In the genomic region with DNA sequence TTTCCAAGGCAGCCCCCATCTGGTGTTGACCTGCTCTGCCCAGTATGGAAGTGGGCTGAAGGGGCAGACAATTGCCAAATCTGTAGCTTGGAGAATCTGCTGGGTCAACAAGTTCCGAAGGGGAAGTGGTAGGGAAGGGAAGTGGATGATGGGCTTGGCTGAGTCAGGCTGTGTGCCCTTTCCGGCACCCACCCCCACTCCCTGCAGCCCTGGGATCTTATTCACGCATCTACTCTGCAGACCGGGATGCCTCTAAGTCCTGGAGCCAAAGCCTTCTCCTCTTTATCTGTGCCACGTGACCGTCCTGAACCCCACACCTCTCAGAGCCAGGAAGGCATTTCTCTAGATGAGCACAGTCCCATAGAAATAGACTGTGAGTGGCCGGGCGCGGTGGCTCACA, we compare ENCODE assay signal across 17 cellular contexts. TPM values are rescaled to one million over a fixed set of nuclear protein-coding genes. Genes with fewer than 3 reads are reported as not detected.
DNase-seq lines count a peak whose midpoint lies in the region; ATAC-seq, FAIRE-seq and TF ChIP-seq lines count a peak whose summit lies in the region.
"Had no signal": no experiment of that assay in that cellular context is flagged by ENCODE, and none has a peak within 500 bp of the region (broad histone marks: within the 10 kb centered on the region; RNA-seq: fewer than 3 reads in every experiment).

No MANE protein-coding gene starts in this region.

- no peak overlapping the region for H3K4me3 Mint-ChIP-seq in natural killer cell
- H3K4me3 Mint-ChIP-seq in natural killer cell treated with Interleukin-12 subunit alpha and Interleukin-12 subunit beta and Interleukin-15 and Interleukin-18, amount 100 ng/mL, for 72 hours = no peak overlapping the region
- H3K4me3 Mint-ChIP-seq: nephron progenitor cell; stimulated activated memory B cell treated with anti-CD40 and anti-IgM and Interleukin-4, amounts not matched to agents 10 μg/mL and 1 μg/mL and 100 μg/mL, for 72 hours had no signal

- no peak overlapping the region for H3K23ac ChIP-seq in H1 (ENCODE audit: insufficient read length)
- no peak overlapping the region for H3K23ac ChIP-seq in mesenchymal stem cell (ENCODE audit: low read length in 2 of 2)

- TF ChIP-seq CTCF in natural killer cell (IDR thresholded peaks at IDR 0.05) = no peak
- TF ChIP-seq CTCF in H1 (IDR thresholded peaks at IDR 0.05; ENCODE audit: control extremely low read depth in 1 of 3, insufficient read depth in 1 of 3, low read depth in 1 of 3, low read length in 3 of 3) = no peak

- H3K79me2 ChIP-seq in H1 (ENCODE audit: control insufficient read depth in 1 of 2, insufficient read depth in 2 of 2, low read length in 2 of 2) = no peaks in the 10 kb centered on the region

- H4K20me1 ChIP-seq in H1 (replicated peaks in 1 of 2; ENCODE audit: control insufficient read depth in 1 of 2, insufficient read depth in 2 of 2, low read length in 2 of 2) = no peaks in the 10 kb centered on the region

- no peak for TF ChIP-seq EP300 in H1 (IDR thresholded peaks at IDR 0.05; ENCODE audit: borderline replicate concordance in 1 of 2, low read depth in 2 of 2, low read length in 2 of 2)

- H3K4me3 ChIP-seq in H1 (ENCODE audit: extremely low read depth in 1 of 4, insufficient read depth in 2 of 4, low read depth in 3 of 4, low read length in 4 of 4) (no peak overlapping the region), mesenchymal stem cell (ENCODE audit: insufficient read depth in 1 of 2, low read depth in 1 of 2, low read length in 2 of 2) (no peak overlapping the region)
- H3K4me3 ChIP-seq: ascending aorta had no signal

- CTCF ChIA-PET in H1 (lab: Charles Lee; ENCODE audit: partially characterized antibody) = interaction anchor here (1.0 to 3.3 kb wide), 6 partner anchors 10 to 112 kb away, joined by 3 to 23 read pairs (median 3); no protein-coding TSS in a partner anchor

- H3K27ac ChIP-seq in H1 (ENCODE audit: low read depth, low read length) (no peak overlapping the region), mesenchymal stem cell (ENCODE audit: low read length, poor library complexity, severe bottlenecking) (no peak overlapping the region)

- 82% methylated on average over 9 of the region's 9 CpGs; no CpG with 5 or more reads in 1 of the 2 experiments for WGBS in H1 (ENCODE audit: extremely low coverage in 1 of 2, insufficient coverage in 1 of 2, insufficient read length in 1 of 2, insufficient replicate concordance in 2 of 2, low coverage in 1 of 2, low lambda C conversion rate in 2 of 2, missing lambda C conversion rate in 1 of 2), 2 experiments
- WGBS in mesenchymal stem cell = 69% methylated on average over 8 of the region's 9 CpGs

- no peak overlapping the region for H2BK120ac ChIP-seq in H1 (replicated peaks; ENCODE audit: low read depth, low read length)
- H2BK120ac ChIP-seq in mesenchymal stem cell (ENCODE audit: low read depth, low read length) = no peak overlapping the region

- intact Hi-C loops in natural killer cell (cut with micrococcal nuclease) = no loop called here

- H3K36me3 ChIP-seq in H1 (ENCODE audit: control insufficient read depth in 2 of 4, insufficient read depth in 4 of 4, low read length in 3 of 4) = no peaks in the 10 kb centered on the region
- no peaks in the 10 kb centered on the region for H3K36me3 ChIP-seq in mesenchymal stem cell (ENCODE audit: control insufficient read depth in 1 of 2, insufficient read depth in 2 of 2, low read depth in 1 of 2, low read length in 2 of 2)

- H3K4ac ChIP-seq in H1 (replicated peaks; ENCODE audit: insufficient read length, low read depth, low read length) (no peak overlapping the region), mesenchymal stem cell (ENCODE audit: low read depth in 1 of 2, low read length in 2 of 2) (no peak overlapping the region)

- peaks cover 0 to 17% of the 10 kb centered on the region in 2 donors for H3K27me3 Mint-ChIP-seq in natural killer cell (ENCODE audit: low read depth in 2 of 2)
- peaks cover 7 to 22% of the 10 kb centered on the region in 2 donors for H3K27me3 Mint-ChIP-seq in natural killer cell treated with Interleukin-12 subunit alpha and Interleukin-12 subunit beta and Interleukin-15 and Interleukin-18, amount 100 ng/mL, for 72 hours

- no peak for TF ChIP-seq POLR2A in H1 (IDR thresholded peaks at IDR 0.05; ENCODE audit: control extremely low read depth in 1 of 2, low read depth in 2 of 2, low read length in 2 of 2)

- H3K18ac ChIP-seq in H1 (ENCODE audit: extremely low read depth, low read length) (no peak overlapping the region), mesenchymal stem cell (ENCODE audit: low read depth in 1 of 2, low read length in 2 of 2) (no peak overlapping the region)

- H2AFZ ChIP-seq in H1 (ENCODE audit: low read length) (0 out of 2 replicates have a peak overlapping the region, but pooled peaks have one; percentile 9), mesenchymal stem cell (ENCODE audit: low read depth, low read length) (no peak overlapping the region)

- H3K36me3 Mint-ChIP-seq in natural killer cell = no peaks in the 10 kb centered on the region
- H3K36me3 Mint-ChIP-seq in natural killer cell treated with Interleukin-12 subunit alpha and Interleukin-12 subunit beta and Interleukin-15 and Interleukin-18, amount 100 ng/mL, for 72 hours = no peaks in the 10 kb centered on the region

- no peak overlapping the region for H4K91ac ChIP-seq in H1 (replicated peaks; ENCODE audit: insufficient read length, low read length)
- H4K91ac ChIP-seq in mesenchymal stem cell (ENCODE audit: low read length) = no peak overlapping the region

- no peaks in the 10 kb centered on the region for H3K4me1 Mint-ChIP-seq in natural killer cell
- peaks cover 0 to 4% of the 10 kb centered on the region in 2 donors for H3K4me1 Mint-ChIP-seq in natural killer cell treated with Interleukin-12 subunit alpha and Interleukin-12 subunit beta and Interleukin-15 and Interleukin-18, amount 100 ng/mL, for 72 hours (ENCODE audit: low read depth in 2 of 2)
- H3K4me1 Mint-ChIP-seq: nephron progenitor cell had no signal

- H3K27ac Mint-ChIP-seq in natural killer cell = no peak overlapping the region
- H3K27ac Mint-ChIP-seq in natural killer cell treated with Interleukin-12 subunit alpha and Interleukin-12 subunit beta and Interleukin-15 and Interleukin-18, amount 100 ng/mL, for 72 hours = no peak overlapping the region
- H3K27ac Mint-ChIP-seq: nephron progenitor cell; stimulated activated memory B cell treated with anti-CD40 and anti-IgM and Interleukin-4, amounts not matched to agents 10 μg/mL and 1 μg/mL and 100 μg/mL, for 72 hours had no signal

- H3K9me3 ChIP-seq in H1 (ENCODE audit: insufficient read depth in 2 of 2, low read depth in 1 of 2, low read length in 1 of 2) (no peaks in the 10 kb centered on the region), mesenchymal stem cell (ENCODE audit: control insufficient read depth, low read length) (no peaks in the 10 kb centered on the region)
- H3K9me3 ChIP-seq: ascending aorta had no signal

- no peaks in the 10 kb centered on the region for H3K79me1 ChIP-seq in H1 (ENCODE audit: low read depth, low read length)
- no peaks in the 10 kb centered on the region for H3K79me1 ChIP-seq in mesenchymal stem cell (replicated peaks; ENCODE audit: low read length, poor library complexity, severe bottlenecking)

- H2BK12ac ChIP-seq in H1 (ENCODE audit: low read depth, low read length) = no peak overlapping the region
- H2BK12ac ChIP-seq in mesenchymal stem cell (ENCODE audit: low read length in 2 of 2) = no peak overlapping the region

- FAIRE-seq in H1 (lab: Jason Lieb, UNC) = no peak
- FAIRE-seq: endometrium had no signal

- H2BK15ac ChIP-seq in H1 (ENCODE audit: low read length) (no peak overlapping the region), mesenchymal stem cell (ENCODE audit: low read depth, poor library complexity, severe bottlenecking) (no peak overlapping the region)

- peaks cover 0 to 3% (median 0%) of the 10 kb centered on the region in 4 experiments; a peak in 1 of 7 replicates for H3K4me1 ChIP-seq in H1 (replicated peaks in 1 of 4; ENCODE audit: control insufficient read depth in 3 of 4, insufficient read depth in 4 of 4, low read length in 3 of 4)
- no peaks in the 10 kb centered on the region for H3K4me1 ChIP-seq in mesenchymal stem cell (ENCODE audit: control insufficient read depth, insufficient read depth, low read depth, low read length)
- H3K4me1 ChIP-seq: ascending aorta had no signal

- no peak overlapping the region for H3K56ac ChIP-seq in H1 (replicated peaks; ENCODE audit: insufficient read length, low read depth, low read length)

- DNase-seq in natural killer cell (no peak), H1 (ENCODE audit: low read depth in 1 of 2, low spot score in 2 of 2) (no peak), medulla oblongata (ENCODE audit: extremely low spot score) (peak; percentile 80), mesenchymal stem cell (no peak)
- DNase-seq in natural killer cell treated with Interleukin-12 subunit alpha and Interleukin-12 subunit beta and Interleukin-15 and Interleukin-18, amount 100 ng/mL, for 72 hours (ENCODE audit: low spot score) = no peak
- DNase-seq in stimulated activated CD4-positive, alpha-beta T cell treated with anti-CD3 and anti-CD28 coated beads, Interleukin-2, amount 100 ng/mL, for 24 hours = no peak
- DNase-seq: ACHN; activated CD8-positive, alpha-beta memory T cell treated with anti-CD3 and anti-CD28 coated beads, Interleukin-2, amount 50 U/mL, for 4 hours; DMS79; NCI-H2029; nephron progenitor cell; stimulated activated CD4-positive, alpha-beta T cell treated with anti-CD3 and anti-CD28 coated beads, Interleukin-15, amount 100 ng/mL, for 24 hours had no signal

- H3K14ac ChIP-seq in H1 (ENCODE audit: insufficient read length) = no peak overlapping the region
- H3K14ac ChIP-seq in mesenchymal stem cell (ENCODE audit: low read length in 2 of 2) = no peak overlapping the region

- POLR2A ChIA-PET in H1 (lab: Charles Lee; ENCODE audit: partially characterized antibody) = interaction anchor here (1.7 kb wide), 1 partner anchor 94 kb away, joined by 4 read pairs; the partner anchor contains the start of gene MEIS3

- H3K23me2 ChIP-seq in H1 (ENCODE audit: low read depth, low read length) = no peaks in the 10 kb centered on the region

- H3K27me3 ChIP-seq in H1 (replicated peaks in 1 of 4; ENCODE audit: control insufficient read depth in 3 of 4, extremely low read depth in 1 of 4, insufficient read depth in 3 of 4, low read length in 3 of 4) (no peaks in the 10 kb centered on the region; a peak in 2 of 7 replicates), mesenchymal stem cell (ENCODE audit: control insufficient read depth in 1 of 2, insufficient read depth in 1 of 2, low read length in 2 of 2) (peaks cover 9 to 24% of the 10 kb centered on the region in 2 experiments)
- H3K27me3 ChIP-seq: ascending aorta had no signal

- ATAC-seq in natural killer cell (peak in 2 of 3 donors; percentile 34 to 62), HG02840 (IDR thresholded peaks at IDR 0.05; ENCODE audit: low FRiP score, unreplicated experiment) (no peak), GM21723 (IDR thresholded peaks at IDR 0.05; ENCODE audit: unreplicated experiment) (no peak)
- ATAC-seq in natural killer cell treated with Interleukin-12 subunit alpha and Interleukin-12 subunit beta and Interleukin-15 and Interleukin-18, amount 100 ng/mL, for 72 hours = no peak
- ATAC-seq: stimulated activated memory B cell treated with anti-CD40 and anti-IgM and Interleukin-4, amounts not matched to agents 10 μg/mL and 1 μg/mL and 100 μg/mL, for 72 hours had no signal

- H3K9me3 Mint-ChIP-seq in natural killer cell = no peaks in the 10 kb centered on the region
- H3K9me3 Mint-ChIP-seq in natural killer cell treated with Interleukin-12 subunit alpha and Interleukin-12 subunit beta and Interleukin-15 and Interleukin-18, amount 100 ng/mL, for 72 hours = no peaks in the 10 kb centered on the region
- H3K9me3 Mint-ChIP-seq: stimulated activated memory B cell treated with anti-CD40 and anti-IgM and Interleukin-4, amounts not matched to agents 10 μg/mL and 1 μg/mL and 100 μg/mL, for 72 hours had no signal

- H4K5ac ChIP-seq in H1 (ENCODE audit: insufficient read length, low read depth, low read length) = no peak overlapping the region

- H2BK20ac ChIP-seq in H1 (ENCODE audit: low read length) = no peak overlapping the region

- no peak for TF ChIP-seq RAD21 in H1 (IDR thresholded peaks at IDR 0.05 in 1 of 2, conservative IDR thresholded peaks at IDR 0.05 in 1 of 2; ENCODE audit: low read depth in 2 of 2, low read length in 2 of 2)

- H4K8ac ChIP-seq in H1 (ENCODE audit: extremely low read depth, insufficient read depth, low read length) (peak overlapping the region; percentile 79), mesenchymal stem cell (ENCODE audit: low read length) (no peak overlapping the region)

- H2AK5ac ChIP-seq in H1 (ENCODE audit: low read depth, low read length) (no peak overlapping the region), mesenchymal stem cell (ENCODE audit: low read length, severe bottlenecking) (no peak overlapping the region)

- H2BK5ac ChIP-seq in H1 (ENCODE audit: low read depth, low read length) (no peak overlapping the region), mesenchymal stem cell (ENCODE audit: low read depth, low read length, poor library complexity, severe bottlenecking) (no peak overlapping the region)

- H3K4me2 ChIP-seq in H1 (ENCODE audit: insufficient read depth in 1 of 2, low read depth in 2 of 2, low read length in 2 of 2) (no peak overlapping the region), mesenchymal stem cell (ENCODE audit: low read length, poor library complexity, severe bottlenecking) (no peak overlapping the region)

- H3K9ac ChIP-seq in H1 (replicated peaks in 1 of 4; ENCODE audit: extremely low read depth in 1 of 4, low read depth in 3 of 4, low read length in 3 of 4) (no peak overlapping the region), mesenchymal stem cell (ENCODE audit: low read length) (no peak overlapping the region)

RNA-seq across cellular contexts. Expression of gene C5AR2, which starts 7.5 kb away (rescaled TPM):
- 10 to 100 TPM in 1 of 3 donors, 1 to 10 TPM in 2; 4.3 to 15.5 (median 8.3) TPM for total RNA-seq in natural killer cell
- total RNA-seq in natural killer cell treated with Interleukin-12 subunit alpha and Interleukin-12 subunit beta and Interleukin-15 and Interleukin-18, amount 100 ng/mL, for 72 hours = 1 to 10 TPM in 1 of 2 donors, under 1 TPM in 1; 0.19 to 2.6 TPM
- total RNA-seq in H1 (2021; fragmentation: NEBNext Ultra II Directional; extraction: Animal tissue kit (Norgen Biotek cat#: 25700)) = 0.15 TPM in 1 of 2 replicates, not detected in the other
- 0.06 and 0.08 TPM in 2 replicates for polyA plus RNA-seq in H1 (2011; rRNA removed)
- 0.16 TPM for polyA plus RNA-seq in H1 (2011; cell fraction: cytosol; rRNA removed)
- polyA plus RNA-seq in H1 (2011; cell fraction: nucleus; rRNA removed) = 0.46 TPM
- polyA plus RNA-seq in H1 (2012, experiment 1 of 2) = 0.08 to 0.18 TPM in 2 of 4 replicates, not detected in the others
- not detected for polyA plus RNA-seq in H1 (2012, experiment 2 of 2)
- 0.34 TPM for polyA plus RNA-seq in H1 (2013, experiment 1 of 2)
- polyA plus RNA-seq in H1 (2013, experiment 2 of 2) = 0.28 TPM
- polyA minus RNA-seq in H1 (2011; rRNA and poly(A)+ RNA removed) = 0.03 and 0.12 TPM in 2 replicates
- polyA minus RNA-seq in H1 (2011; cell fraction: cytosol; rRNA and poly(A)+ RNA removed) = not detected
- polyA minus RNA-seq in H1 (2011; cell fraction: nucleus; rRNA and poly(A)+ RNA removed) = 1.3 TPM
- polyA plus RNA-seq in mesenchymal stem cell (2013, experiment 1 of 2) = not detected
- not detected for polyA plus RNA-seq in mesenchymal stem cell (2013, experiment 2 of 2)

RNA-seq across cellular contexts. Expression of gene C5AR1, which starts 14.8 kb away (rescaled TPM):
- total RNA-seq in natural killer cell = 10 to 100 TPM; 11.4 to 42.7 (median 28.7) TPM
- total RNA-seq in natural killer cell treated with Interleukin-12 subunit alpha and Interleukin-12 subunit beta and Interleukin-15 and Interleukin-18, amount 100 ng/mL, for 72 hours = 1 to 10 TPM; 1.3 to 7.6 TPM
- 0.21 TPM in 1 of 2 replicates, not detected in the other for total RNA-seq in H1 (2021; fragmentation: NEBNext Ultra II Directional; extraction: Animal tissue kit (Norgen Biotek cat#: 25700))
- polyA plus RNA-seq in H1 (2011; rRNA removed) = 0.20 and 0.33 TPM in 2 replicates
- polyA plus RNA-seq in H1 (2011; cell fraction: cytosol; rRNA removed) = 0.17 TPM
- 0.39 TPM for polyA plus RNA-seq in H1 (2011; cell fraction: nucleus; rRNA removed)
- 0.09 to 0.25 TPM in 2 of 4 replicates, not detected in the others for polyA plus RNA-seq in H1 (2012, experiment 1 of 2)
- 0.07 TPM for polyA plus RNA-seq in H1 (2012, experiment 2 of 2)
- 0.08 TPM for polyA plus RNA-seq in H1 (2013, experiment 1 of 2)
- 0.13 TPM for polyA plus RNA-seq in H1 (2013, experiment 2 of 2)
- not detected in 2 replicates for polyA minus RNA-seq in H1 (2011; rRNA and poly(A)+ RNA removed)
- not detected for polyA minus RNA-seq in H1 (2011; cell fraction: cytosol; rRNA and poly(A)+ RNA removed)
- polyA minus RNA-seq in H1 (2011; cell fraction: nucleus; rRNA and poly(A)+ RNA removed) = not detected
- 0.33 TPM for polyA plus RNA-seq in mesenchymal stem cell (2013, experiment 1 of 2)
- 0.33 TPM for polyA plus RNA-seq in mesenchymal stem cell (2013, experiment 2 of 2)

RNA-seq across cellular contexts. Expression of gene DHX34, which starts 24.6 kb away (rescaled TPM):
- total RNA-seq in natural killer cell = 10 to 100 TPM; 19.8 to 25.9 (median 20.0) TPM
- 10 to 100 TPM; 17.7 to 43.9 TPM for total RNA-seq in natural killer cell treated with Interleukin-12 subunit alpha and Interleukin-12 subunit beta and Interleukin-15 and Interleukin-18, amount 100 ng/mL, for 72 hours
- total RNA-seq in H1 (2021; fragmentation: NEBNext Ultra II Directional; extraction: Animal tissue kit (Norgen Biotek cat#: 25700)) = 24.1 and 24.3 TPM in 2 replicates
- polyA plus RNA-seq in H1 (2011; rRNA removed) = 17.5 and 27.2 TPM in 2 replicates
- 20.5 TPM for polyA plus RNA-seq in H1 (2011; cell fraction: cytosol; rRNA removed)
- 78.3 TPM for polyA plus RNA-seq in H1 (2011; cell fraction: nucleus; rRNA removed)
- 16.6 to 25.5 TPM (median 22.8 TPM) in 4 replicates for polyA plus RNA-seq in H1 (2012, experiment 1 of 2)
- polyA plus RNA-seq in H1 (2012, experiment 2 of 2) = 14.0 TPM
- 15.8 TPM for polyA plus RNA-seq in H1 (2013, experiment 1 of 2)
- 15.5 TPM for polyA plus RNA-seq in H1 (2013, experiment 2 of 2)
- 14.8 and 17.6 TPM in 2 replicates for polyA minus RNA-seq in H1 (2011; rRNA and poly(A)+ RNA removed)
- 21.8 TPM for polyA minus RNA-seq in H1 (2011; cell fraction: cytosol; rRNA and poly(A)+ RNA removed)
- 31.7 TPM for polyA minus RNA-seq in H1 (2011; cell fraction: nucleus; rRNA and poly(A)+ RNA removed)
- 5.8 TPM for polyA plus RNA-seq in mesenchymal stem cell (2013, experiment 1 of 2)
- polyA plus RNA-seq in mesenchymal stem cell (2013, experiment 2 of 2) = 5.7 TPM

RNA-seq across cellular contexts. Expression of gene INAFM1, which starts 49.8 kb away (rescaled TPM):
- 10 to 100 TPM in 1 of 3 donors, 1 to 10 TPM in 2; 9.1 to 10.3 (median 9.5) TPM for total RNA-seq in natural killer cell
- total RNA-seq in natural killer cell treated with Interleukin-12 subunit alpha and Interleukin-12 subunit beta and Interleukin-15 and Interleukin-18, amount 100 ng/mL, for 72 hours = 10 to 100 TPM; 14.0 to 16.1 TPM
- 3.4 and 4.4 TPM in 2 replicates for total RNA-seq in H1 (2021; fragmentation: NEBNext Ultra II Directional; extraction: Animal tissue kit (Norgen Biotek cat#: 25700))
- 2.6 and 3.9 TPM in 2 replicates for polyA plus RNA-seq in H1 (2011; rRNA removed)
- polyA plus RNA-seq in H1 (2011; cell fraction: cytosol; rRNA removed) = 1.9 TPM
- 4.5 TPM for polyA plus RNA-seq in H1 (2011; cell fraction: nucleus; rRNA removed)
- polyA plus RNA-seq in H1 (2012, experiment 1 of 2) = 3.1 to 5.1 TPM (median 4.6 TPM) in 4 replicates
- 1.00 TPM for polyA plus RNA-seq in H1 (2012, experiment 2 of 2)
- 4.0 TPM for polyA plus RNA-seq in H1 (2013, experiment 1 of 2)
- polyA plus RNA-seq in H1 (2013, experiment 2 of 2) = 4.1 TPM
- 0.59 TPM in 1 of 2 replicates, not detected in the other for polyA minus RNA-seq in H1 (2011; rRNA and poly(A)+ RNA removed)
- 1.2 TPM for polyA minus RNA-seq in H1 (2011; cell fraction: cytosol; rRNA and poly(A)+ RNA removed)
- 1.9 TPM for polyA minus RNA-seq in H1 (2011; cell fraction: nucleus; rRNA and poly(A)+ RNA removed)
- polyA plus RNA-seq in mesenchymal stem cell (2013, experiment 1 of 2) = 10.7 TPM
- 11.4 TPM for polyA plus RNA-seq in mesenchymal stem cell (2013, experiment 2 of 2)

Comparison
In these comparisons a context has a peak if more than half of its experiments do, and no peak if none do; other contexts are left out.
1. ATAC-seq: peak in natural killer cell (2 of 3); none in natural killer cell treated with Interleukin-12 subunit alpha and Interleukin-12 subunit beta and Interleukin-15 and Interleukin-18, amount 100 ng/mL, for 72 hours (0 of 2), HG02840 (single experiment) and GM21723 (single experiment).